Comparison of ENCODE assay signal across 12 cellular contexts in the genomic region with DNA sequence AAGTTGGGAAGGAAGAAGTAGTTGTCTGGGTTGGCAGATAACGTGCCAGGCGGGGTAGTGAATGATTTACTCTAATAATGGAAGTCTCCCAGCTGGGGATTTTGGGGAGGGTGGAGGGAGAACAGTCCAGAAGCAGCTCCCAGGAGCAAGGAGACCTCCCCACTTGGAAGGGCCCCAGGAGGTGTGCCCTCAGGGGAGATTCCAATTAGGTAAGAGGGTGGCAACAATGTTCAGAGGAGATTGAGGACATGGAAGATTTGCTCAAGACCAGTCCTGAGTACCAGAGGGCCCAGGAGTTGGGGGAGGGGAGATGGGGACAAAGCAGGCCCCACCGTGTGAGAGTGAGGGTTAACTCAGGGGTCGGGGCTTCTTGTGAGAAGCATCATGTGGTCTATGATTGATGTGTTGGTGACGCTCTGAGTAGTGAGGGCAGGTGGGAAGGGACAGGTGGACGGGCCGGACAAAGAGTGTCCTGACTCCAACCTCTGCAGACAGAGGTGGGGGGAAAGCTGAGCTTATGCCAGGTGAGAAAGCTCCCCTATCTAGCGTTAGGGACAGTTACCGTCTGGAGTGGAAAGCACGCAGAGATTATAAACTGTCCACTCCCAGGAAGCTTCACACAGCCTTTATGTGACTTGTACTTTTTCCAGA. TPM values are rescaled to one million over a fixed set of nuclear protein-coding genes. Genes with fewer than 3 reads are reported as not detected.
DNase-seq lines count a peak whose midpoint lies in the region; ATAC-seq and TF ChIP-seq lines count a peak whose summit lies in the region.
"Had no signal": no experiment of that assay in that cellular context is flagged by ENCODE, and none has a peak within 500 bp of the region (broad histone marks: within the 10 kb centered on the region; RNA-seq: fewer than 3 reads in every experiment).

No MANE protein-coding gene starts in this region.

- POLR2A ChIA-PET in activated CD4-positive, alpha-beta memory T cell treated with anti-CD3 and anti-CD28 coated beads for 36 hours (lab: Charles Lee), result no interaction called here

- TF ChIP-seq POLR2A in stomach (IDR thresholded peaks at IDR 0.05), result no peak

- WGBS in stomach, 5 donors, result 32 to 54% (median 36%) methylated on average over 10 of the region's 10 CpGs

- H3K4me3 Mint-ChIP-seq in activated T-helper 1 cell treated with anti-CD3 and anti-CD28 coated beads, Interleukin-12 subunit alpha, Interleukin-12 subunit beta, Interleukin-2, Interleukin-4 antibody, amounts not matched to agents 30 ng/mL and 10 ng/mL and 1 ng/mL, durations not matched to agents 14 hours and 24 hours and 36 hours, result no peak overlapping the region
- H3K4me3 Mint-ChIP-seq in activated CD4-positive, alpha-beta memory T cell treated with anti-CD3 and anti-CD28 coated beads for 36 hours, result no peak overlapping the region

- ATAC-seq in left lobe of liver, result peak; percentile 13
- ATAC-seq: Right ventricle myocardium inferior had no signal

- CTCF ChIA-PET in activated CD4-positive, alpha-beta memory T cell treated with anti-CD3 and anti-CD28 coated beads for 36 hours (lab: Charles Lee), result interaction anchor here (1.0 to 5.3 kb wide), 2 partner anchors 16 to 24 kb away, joined by 3 to 30 read pairs; no protein-coding TSS in a partner anchor

- peak overlapping the region; percentile 32 for H3K27ac Mint-ChIP-seq in activated T-helper 1 cell treated with anti-CD3 and anti-CD28 coated beads, Interleukin-12 subunit alpha, Interleukin-12 subunit beta, Interleukin-2, Interleukin-4 antibody, amounts not matched to agents 30 ng/mL and 10 ng/mL and 1 ng/mL, durations not matched to agents 14 hours and 24 hours and 36 hours
- H3K27ac Mint-ChIP-seq in activated CD4-positive, alpha-beta memory T cell treated with anti-CD3 and anti-CD28 coated beads for 36 hours, result no peak overlapping the region

- no peaks in the 10 kb centered on the region for H3K36me3 Mint-ChIP-seq in activated T-helper 1 cell treated with anti-CD3 and anti-CD28 coated beads, Interleukin-12 subunit alpha, Interleukin-12 subunit beta, Interleukin-2, Interleukin-4 antibody, amounts not matched to agents 30 ng/mL and 10 ng/mL and 1 ng/mL, durations not matched to agents 14 hours and 24 hours and 36 hours (ENCODE audit: low read depth)
- no peaks in the 10 kb centered on the region for H3K36me3 Mint-ChIP-seq in activated CD4-positive, alpha-beta memory T cell treated with anti-CD3 and anti-CD28 coated beads for 36 hours

- no peaks in the 10 kb centered on the region for H3K9me3 ChIP-seq in HUES6 (ENCODE audit: control insufficient read depth, insufficient read depth, low read depth, low read length)
- H3K9me3 ChIP-seq in stomach, result no peaks in the 10 kb centered on the region

- H3K4me1 Mint-ChIP-seq in activated T-helper 1 cell treated with anti-CD3 and anti-CD28 coated beads, Interleukin-12 subunit alpha, Interleukin-12 subunit beta, Interleukin-2, Interleukin-4 antibody, amounts not matched to agents 30 ng/mL and 10 ng/mL and 1 ng/mL, durations not matched to agents 14 hours and 24 hours and 36 hours (ENCODE audit: low read depth), result peaks cover 55% of the 10 kb centered on the region
- H3K4me1 Mint-ChIP-seq in activated CD4-positive, alpha-beta memory T cell treated with anti-CD3 and anti-CD28 coated beads for 36 hours (ENCODE audit: low read depth), result peaks cover 36% of the 10 kb centered on the region

- H3K27me3 ChIP-seq in HUES6 (ENCODE audit: control insufficient read depth, insufficient read depth, low read length), result no peaks in the 10 kb centered on the region
- peaks cover 0 to 12% (median 0%) of the 10 kb centered on the region in 3 donors for H3K27me3 ChIP-seq in stomach

- H3K27ac ChIP-seq in HUES6 (ENCODE audit: low read depth, low read length), result no peak overlapping the region
- H3K27ac ChIP-seq in stomach, result peak overlapping the region; percentile 67 to 95 (median 88)

- H3K36me3 ChIP-seq in HUES6 (ENCODE audit: control insufficient read depth, insufficient read depth, low read length) (no peaks in the 10 kb centered on the region), stomach (no peaks in the 10 kb centered on the region)

- no peak for DNase-seq in activated T-helper 1 cell treated with anti-CD3 and anti-CD28 coated beads, Interleukin-12 subunit alpha, Interleukin-12 subunit beta, Interleukin-2, Interleukin-4 antibody, amounts not matched to agents 30 ng/mL and 10 ng/mL and 1 ng/mL, durations not matched to agents 14 hours and 24 hours and 36 hours (ENCODE audit: low spot score)
- no peak for DNase-seq in left lobe of liver (ENCODE audit: low spot score)
- peak; percentile 81 for DNase-seq in stomach
- no peak for DNase-seq in activated CD4-positive, alpha-beta memory T cell treated with anti-CD3 and anti-CD28 coated beads for 36 hours
- no peak for DNase-seq in stimulated activated CD4-positive, alpha-beta T cell treated with anti-CD3 and anti-CD28 coated beads, Interleukin-12 subunit alpha, Interleukin-12 subunit beta, amount 100 ng/mL, for 4 hours
- DNase-seq in NCI-H187 treated with DMSO at 0.1 percent for 48 hours (lab: John Stamatoyannopoulos, UW), result no peak
- no peak for DNase-seq in DMS79 (lab: John Stamatoyannopoulos, UW)
- DNase-seq: activated CD4-positive, alpha-beta T cell treated with anti-CD3 and anti-CD28 coated beads, Interleukin-2, amount 50 U/mL, for 4 hours; NCI-H146; stimulated activated naive CD4-positive, alpha-beta T cell had no signal

- TF ChIP-seq CTCF in stomach (IDR thresholded peaks at IDR 0.05), result no peak

- intact Hi-C loops in activated T-helper 1 cell treated with anti-CD3 and anti-CD28 coated beads, Interleukin-12 subunit alpha, Interleukin-12 subunit beta, Interleukin-2, Interleukin-4 antibody, amounts not matched to agents 30 ng/mL and 10 ng/mL and 1 ng/mL, durations not matched to agents 14 hours and 24 hours and 36 hours (cut with micrococcal nuclease), result no loop called here
- intact Hi-C loops in stomach (cut with DNase I; ENCODE audit: low total_unique reads), result no loop called here
- intact Hi-C loops in activated CD4-positive, alpha-beta memory T cell treated with anti-CD3 and anti-CD28 coated beads for 36 hours (cut with micrococcal nuclease), result no loop called here

- H3K4me1 ChIP-seq in HUES6 (ENCODE audit: control insufficient read depth, insufficient read depth, low read length) (peaks cover 56% of the 10 kb centered on the region), stomach (peaks cover 51 to 89% (median 62%) of the 10 kb centered on the region in 4 donors)

- no peaks in the 10 kb centered on the region for H3K9me3 Mint-ChIP-seq in activated T-helper 1 cell treated with anti-CD3 and anti-CD28 coated beads, Interleukin-12 subunit alpha, Interleukin-12 subunit beta, Interleukin-2, Interleukin-4 antibody, amounts not matched to agents 30 ng/mL and 10 ng/mL and 1 ng/mL, durations not matched to agents 14 hours and 24 hours and 36 hours
- H3K9me3 Mint-ChIP-seq in activated CD4-positive, alpha-beta memory T cell treated with anti-CD3 and anti-CD28 coated beads for 36 hours, result no peaks in the 10 kb centered on the region

- H3K27me3 Mint-ChIP-seq in activated T-helper 1 cell treated with anti-CD3 and anti-CD28 coated beads, Interleukin-12 subunit alpha, Interleukin-12 subunit beta, Interleukin-2, Interleukin-4 antibody, amounts not matched to agents 30 ng/mL and 10 ng/mL and 1 ng/mL, durations not matched to agents 14 hours and 24 hours and 36 hours (ENCODE audit: insufficient read depth), result no peaks in the 10 kb centered on the region
- no peaks in the 10 kb centered on the region for H3K27me3 Mint-ChIP-seq in activated CD4-positive, alpha-beta memory T cell treated with anti-CD3 and anti-CD28 coated beads for 36 hours

- H3K4me3 ChIP-seq in HUES6 (ENCODE audit: low read depth, low read length) (peak overlapping the region; percentile 35; the same call in 1 of the 2 replicates), stomach (peak overlapping the region in 3 of 4 donors; percentile 17 to 67 (median 52))

- H3K9ac ChIP-seq in HUES6 (ENCODE audit: low read length), result peak overlapping the region; percentile 21

- TF ChIP-seq EP300 in stomach (IDR thresholded peaks at IDR 0.05), result no peak

RNA-seq across cellular contexts. Expression of gene SPINT2, which starts 3.5 kb away (rescaled TPM):
- total RNA-seq in activated T-helper 1 cell treated with anti-CD3 and anti-CD28 coated beads, Interleukin-12 subunit alpha, Interleukin-12 subunit beta, Interleukin-2, Interleukin-4 antibody, amounts not matched to agents 30 ng/mL and 10 ng/mL and 1 ng/mL, durations not matched to agents 14 hours and 24 hours and 36 hours, result 79.6 and 86.8 TPM in 2 replicates
- 7.3 TPM for total RNA-seq in left lobe of liver
- 1,000 to 10,000 TPM in 1 of 5 donors, 100 to 1,000 TPM in 2, 10 to 100 TPM in 2; 29.8 to 1,508 (median 255) TPM for total RNA-seq in stomach
- polyA plus RNA-seq in stomach, result 100 to 1,000 TPM in 2 of 3 donors, 10 to 100 TPM in 1; 54.5 to 255 (median 184) TPM
- 10 to 100 TPM; 57.5 to 60.9 TPM for total RNA-seq in activated CD4-positive, alpha-beta memory T cell treated with anti-CD3 and anti-CD28 coated beads for 36 hours

RNA-seq across cellular contexts. Expression of gene PPP1R14A, which starts 11.7 kb away (rescaled TPM):
- 65.1 and 66.9 TPM in 2 replicates for total RNA-seq in activated T-helper 1 cell treated with anti-CD3 and anti-CD28 coated beads, Interleukin-12 subunit alpha, Interleukin-12 subunit beta, Interleukin-2, Interleukin-4 antibody, amounts not matched to agents 30 ng/mL and 10 ng/mL and 1 ng/mL, durations not matched to agents 14 hours and 24 hours and 36 hours
- total RNA-seq in left lobe of liver (3.9 TPM), stomach (100 to 1,000 TPM in 1 of 5 donors, 10 to 100 TPM in 3, 1 to 10 TPM in 1; 8.8 to 197 (median 31.6) TPM)
- 100 to 1,000 TPM in 1 of 3 donors, 10 to 100 TPM in 2; 53.2 to 138 (median 54.9) TPM for polyA plus RNA-seq in stomach
- total RNA-seq in activated CD4-positive, alpha-beta memory T cell treated with anti-CD3 and anti-CD28 coated beads for 36 hours, result 1 to 10 TPM; 1.6 to 1.8 TPM

RNA-seq across cellular contexts. Expression of gene C19orf33, which starts 36.1 kb away (rescaled TPM):
- 0.71 TPM in 1 of 2 replicates, not detected in the other for total RNA-seq in activated T-helper 1 cell treated with anti-CD3 and anti-CD28 coated beads, Interleukin-12 subunit alpha, Interleukin-12 subunit beta, Interleukin-2, Interleukin-4 antibody, amounts not matched to agents 30 ng/mL and 10 ng/mL and 1 ng/mL, durations not matched to agents 14 hours and 24 hours and 36 hours
- total RNA-seq in left lobe of liver (0.40 TPM), stomach (100 to 1,000 TPM in 3 of 5 donors, 10 to 100 TPM in 2; 33.5 to 287 (median 171) TPM)
- polyA plus RNA-seq in stomach, result 1,000 to 10,000 TPM in 2 of 3 donors, 100 to 1,000 TPM in 1; 388 to 1,069 (median 1,022) TPM
- not detected for total RNA-seq in activated CD4-positive, alpha-beta memory T cell treated with anti-CD3 and anti-CD28 coated beads for 36 hours

RNA-seq across cellular contexts. Expression of gene DPF1, which starts 43.9 kb away (rescaled TPM):
- total RNA-seq in activated T-helper 1 cell treated with anti-CD3 and anti-CD28 coated beads, Interleukin-12 subunit alpha, Interleukin-12 subunit beta, Interleukin-2, Interleukin-4 antibody, amounts not matched to agents 30 ng/mL and 10 ng/mL and 1 ng/mL, durations not matched to agents 14 hours and 24 hours and 36 hours, result 1.4 and 1.7 TPM in 2 replicates
- total RNA-seq in left lobe of liver, result not detected
- not detected for total RNA-seq in stomach
- under 1 TPM in 2 of 3 donors, not detected in 1; 0.12 to 0.43 TPM for polyA plus RNA-seq in stomach
- 1 to 10 TPM in 1 of 2 experiments, under 1 TPM in 1; 0.75 to 1.2 TPM for total RNA-seq in activated CD4-positive, alpha-beta memory T cell treated with anti-CD3 and anti-CD28 coated beads for 36 hours

RNA-seq across cellular contexts. Expression of gene YIF1B, which starts 47.8 kb away (rescaled TPM):
- 89.8 and 96.0 TPM in 2 replicates for total RNA-seq in activated T-helper 1 cell treated with anti-CD3 and anti-CD28 coated beads, Interleukin-12 subunit alpha, Interleukin-12 subunit beta, Interleukin-2, Interleukin-4 antibody, amounts not matched to agents 30 ng/mL and 10 ng/mL and 1 ng/mL, durations not matched to agents 14 hours and 24 hours and 36 hours
- total RNA-seq in left lobe of liver (41.7 TPM), stomach (10 to 100 TPM in 2 of 5 donors, 1 to 10 TPM in 3; 4.7 to 30.4 (median 7.2) TPM)
- polyA plus RNA-seq in stomach, result 10 to 100 TPM; 18.8 to 28.0 (median 24.2) TPM
- total RNA-seq in activated CD4-positive, alpha-beta memory T cell treated with anti-CD3 and anti-CD28 coated beads for 36 hours, result 10 to 100 TPM; 79.7 to 82.3 TPM

Comparison
In these comparisons a context has a peak if more than half of its experiments do, and no peak if none do; other contexts are left out.
1. RNA of gene C19orf33, which starts 36.1 kb away (total RNA-seq): 33.5 to 287 TPM in stomach; 0.40 TPM in left lobe of liver (single experiment), 0.71 TPM in activated T-helper 1 cell treated with anti-CD3 and anti-CD28 coated beads, Interleukin-12 subunit alpha, Interleukin-12 subunit beta, Interleukin-2, Interleukin-4 antibody, amounts not matched to agents 30 ng/mL and 10 ng/mL and 1 ng/mL, durations not matched to agents 14 hours and 24 hours and 36 hours and not detected in activated CD4-positive, alpha-beta memory T cell treated with anti-CD3 and anti-CD28 coated beads for 36 hours; every median in the first group is over 10 times any median in the second.